Comparison of ENCODE assay signal across 19 cellular contexts in genomic region chr7:134451656-134452055, GRCh38. TPM values are rescaled to one million over a fixed set of nuclear protein-coding genes. Genes with fewer than 3 reads are reported as not detected.
DNase-seq lines count a peak whose midpoint lies in the region; ATAC-seq and TF ChIP-seq lines count a peak whose summit lies in the region.
"Had no signal": no experiment of that assay in that cellular context is flagged by ENCODE, and none has a peak within 500 bp of the region (broad histone marks: within the 10 kb centered on the region; RNA-seq: fewer than 3 reads in every experiment).

No MANE protein-coding gene starts in this region.

- no peak overlapping the region for H4K8ac ChIP-seq in trophoblast cell (ENCODE audit: low read depth, low read length)

- H3K4ac ChIP-seq in trophoblast cell (ENCODE audit: low read depth, low read length) = no peak overlapping the region

- no peak overlapping the region for H2BK12ac ChIP-seq in trophoblast cell (ENCODE audit: low read length)

- no peak overlapping the region for H2BK120ac ChIP-seq in trophoblast cell (ENCODE audit: insufficient read depth, low read length, poor library complexity)

- H3K4me2 ChIP-seq in trophoblast cell (ENCODE audit: low read length) = no peak overlapping the region
- H3K4me2 ChIP-seq: KMS-11 had no signal

- peak; percentile 57 for ATAC-seq in left lobe of liver
- ATAC-seq: CD8-positive, alpha-beta T cell; PC-3 had no signal

- no peak overlapping the region for H4K12ac ChIP-seq in trophoblast cell (ENCODE audit: low read depth, low read length)

- H3K9me3 ChIP-seq in trophoblast cell (ENCODE audit: insufficient read depth, low read depth, low read length) = peaks cover 3% of the 10 kb centered on the region

- H3K9ac ChIP-seq in trophoblast cell (ENCODE audit: low read length) = no peak overlapping the region
- H3K9ac ChIP-seq: KMS-11 had no signal

- no peak overlapping the region for H3K27ac ChIP-seq in trophoblast cell (ENCODE audit: low read depth, low read length)
- H3K27ac ChIP-seq: KMS-11, SK-N-MC had no signal

- H3K4me1 Mint-ChIP-seq in HFFc6 (ENCODE audit: low read depth) (peaks cover 79% of the 10 kb centered on the region), CD14-positive monocyte (peaks cover 45% of the 10 kb centered on the region), chondrocyte (ENCODE audit: low read depth) (peaks cover 20% of the 10 kb centered on the region)

- peaks cover 31% of the 10 kb centered on the region in 2 experiments for H3K4me1 ChIP-seq in trophoblast cell (ENCODE audit: control insufficient read depth in 1 of 2, insufficient read depth in 2 of 2, low read length in 2 of 2)

- DNase-seq in Ammon's horn (ENCODE audit: low spot score) (peak; percentile 67), HFFc6 (no peak), left lobe of liver (ENCODE audit: low spot score) (no peak), trophoblast cell (no peak), CD14-positive monocyte (ENCODE audit: low spot score) (no peak), chondrocyte (ENCODE audit: low spot score) (no peak), G401 (ENCODE audit: low spot score) (no peak)
- DNase-seq: CD8-positive, alpha-beta T cell; DMS79 treated with DMSO at 0.1 percent for 48 hours; GOT3; NCI-H1048; NCI-H1436 treated with DMSO at 0.1 percent for 48 hours; NCI-H2029 treated with DMSO at 0.1 percent for 48 hours; NCI-H2171 treated with DMSO at 0.1 percent for 48 hours; NCI-H774; PC-3 had no signal

- H3K9me3 Mint-ChIP-seq in HFFc6 = no peaks in the 10 kb centered on the region
- H3K9me3 Mint-ChIP-seq in CD14-positive monocyte = no peaks in the 10 kb centered on the region
- H3K9me3 Mint-ChIP-seq in chondrocyte (ENCODE audit: low read depth) = no peaks in the 10 kb centered on the region
- H3K9me3 Mint-ChIP-seq: CD8-positive, alpha-beta T cell had no signal

- H3K4me3 ChIP-seq in trophoblast cell (ENCODE audit: low read depth, low read length) = no peak overlapping the region
- H3K4me3 ChIP-seq: SK-N-MC had no signal

- H2AK5ac ChIP-seq in trophoblast cell (ENCODE audit: low read length) = no peak overlapping the region

- H3K79me2 ChIP-seq in trophoblast cell (ENCODE audit: control insufficient read depth, insufficient read depth, low read length, poor library complexity) = no peaks in the 10 kb centered on the region

- no peak overlapping the region for H3K4me3 Mint-ChIP-seq in HFFc6
- no peak overlapping the region for H3K4me3 Mint-ChIP-seq in CD14-positive monocyte
- H3K4me3 Mint-ChIP-seq in chondrocyte (ENCODE audit: unreplicated experiment) = no peak overlapping the region
- H3K4me3 Mint-ChIP-seq: B cell; CD8-positive, alpha-beta T cell had no signal

- intact Hi-C loops in CD14-positive monocyte (cut with micrococcal nuclease) = no loop called here

- no peak overlapping the region for H3K23ac ChIP-seq in trophoblast cell (ENCODE audit: low read length)

- H3K36me3 Mint-ChIP-seq in HFFc6 (ENCODE audit: low read depth) (peaks cover 56% of the 10 kb centered on the region), CD14-positive monocyte (peaks cover 42 to 49% of the 10 kb centered on the region in 2 donors), chondrocyte (ENCODE audit: low read depth) (peaks cover 19% of the 10 kb centered on the region)

- TF ChIP-seq CTCF in HFFc6 (IDR thresholded peaks at IDR 0.05) (no peak), CD14-positive monocyte (IDR thresholded peaks at IDR 0.05) (no peak), chondrocyte (IDR thresholded peaks at IDR 0.05) (no peak)

- H4K91ac ChIP-seq in trophoblast cell (ENCODE audit: low read depth, low read length) = no peak overlapping the region

- H3K14ac ChIP-seq in trophoblast cell (ENCODE audit: low read length) = no peak overlapping the region

- H3K79me1 ChIP-seq in trophoblast cell (ENCODE audit: low read length) = no peaks in the 10 kb centered on the region

- H3K36me3 ChIP-seq in trophoblast cell (ENCODE audit: control insufficient read depth in 1 of 2, insufficient read depth in 2 of 2, low read length in 2 of 2) = peaks cover 37 to 38% of the 10 kb centered on the region in 2 experiments

- WGBS in trophoblast cell (ENCODE audit: extremely low coverage, insufficient coverage, insufficient read length) = no CpG with 5 or more reads among the region's 11 CpGs

- H3K18ac ChIP-seq in trophoblast cell (ENCODE audit: low read length) = peak overlapping the region; percentile 0

- H3K27ac Mint-ChIP-seq in HFFc6 = peak overlapping the region; percentile 31; the same call in 1 of the 2 replicates
- H3K27ac Mint-ChIP-seq in CD14-positive monocyte = no peak overlapping the region
- H3K27ac Mint-ChIP-seq in chondrocyte (ENCODE audit: unreplicated experiment) = no peak overlapping the region
- H3K27ac Mint-ChIP-seq: B cell; CD8-positive, alpha-beta T cell had no signal

- in situ Hi-C loops in G401 (cut with HindIII; ENCODE audit: low sequenced_read_pairs) = no loop called here

- H3K27me3 ChIP-seq in trophoblast cell (ENCODE audit: insufficient read depth, low read length) = no peaks in the 10 kb centered on the region

- H2BK5ac ChIP-seq in trophoblast cell (ENCODE audit: low read depth, low read length, poor library complexity) = no peak overlapping the region

- H2AFZ ChIP-seq in trophoblast cell (ENCODE audit: insufficient read depth, low read length, poor library complexity) = no peak overlapping the region

- H3K27me3 Mint-ChIP-seq in HFFc6 (ENCODE audit: insufficient read depth) = peaks cover 5% of the 10 kb centered on the region; the same call in 1 of the 2 replicates
- H3K27me3 Mint-ChIP-seq in CD14-positive monocyte (ENCODE audit: low read depth in 3 of 3) = peaks cover 0 to 5% (median 1%) of the 10 kb centered on the region in 3 donors
- no peaks in the 10 kb centered on the region for H3K27me3 Mint-ChIP-seq in chondrocyte (ENCODE audit: low read depth)
- H3K27me3 Mint-ChIP-seq: B cell had no signal

RNA-seq across cellular contexts. Expression of gene AKR1B1, which starts 7.2 kb away (rescaled TPM):
- total RNA-seq in HFFc6 (2021; fragmentation: NEBNext Ultra II Directional; extraction: Animal tissue kit (Norgen Biotek cat#: 25700)) = 100 to 1,000 TPM; 208 to 232 (median 223) TPM
- total RNA-seq in left lobe of liver (9.7 TPM), chondrocyte (49.3 to 67.7 TPM (median 52.8 TPM) in 3 replicates)
- polyA plus RNA-seq in trophoblast cell (2013) = 219 and 229 TPM in 2 replicates
- polyA plus RNA-seq in CD14-positive monocyte = 10 to 100 TPM; 62.6 to 66.4 TPM
- 215 and 235 TPM in 2 replicates for total RNA-seq in G401 (2014; rRNA removed; shearing (Covaris generic))
